In the genomic region with DNA sequence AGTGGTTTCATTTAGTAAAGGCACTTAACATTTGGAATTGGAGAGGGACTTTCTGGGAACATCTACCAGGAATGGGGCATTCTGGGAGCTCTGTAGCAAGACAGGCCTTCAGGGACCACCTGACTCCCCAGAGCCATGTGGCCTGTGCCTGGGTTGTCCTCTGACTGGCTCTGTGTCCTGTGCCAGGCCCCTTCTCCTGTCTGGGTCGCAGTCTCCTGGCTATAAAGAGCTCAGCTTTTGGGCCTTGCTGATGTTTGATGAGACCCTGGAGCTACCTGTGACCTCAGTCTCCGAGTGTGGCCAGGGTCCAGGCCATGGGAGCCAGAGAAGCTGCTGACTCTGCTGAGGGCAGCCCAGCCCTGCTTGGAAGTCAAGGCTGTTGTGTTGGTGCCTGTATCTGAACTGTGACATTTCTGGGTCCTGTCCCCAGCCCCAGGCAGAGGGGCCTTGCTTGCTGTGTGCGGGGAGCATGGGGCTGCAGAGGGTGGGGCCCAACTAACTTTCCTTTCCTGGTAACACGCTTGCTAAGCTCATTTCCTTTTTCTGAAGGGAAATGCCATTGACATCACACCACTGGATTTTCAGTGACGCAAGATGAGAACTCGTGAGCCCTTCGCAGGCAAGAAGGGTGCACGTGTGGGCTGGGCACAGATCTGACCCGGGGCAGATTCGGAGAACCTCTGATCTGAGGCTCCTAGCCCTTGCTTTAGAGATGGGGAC, we compare ENCODE assay signal across 1 cellular context.
TF ChIP-seq lines count a peak whose summit lies in the region.

No MANE protein-coding gene starts in this region.

TF ChIP-seq in GM12878, 131 proteins besides CTCF, POLR2A, EP300 and RAD21 (continued from another document and continues in another):
- TF ChIP-seq, protein P1, sequence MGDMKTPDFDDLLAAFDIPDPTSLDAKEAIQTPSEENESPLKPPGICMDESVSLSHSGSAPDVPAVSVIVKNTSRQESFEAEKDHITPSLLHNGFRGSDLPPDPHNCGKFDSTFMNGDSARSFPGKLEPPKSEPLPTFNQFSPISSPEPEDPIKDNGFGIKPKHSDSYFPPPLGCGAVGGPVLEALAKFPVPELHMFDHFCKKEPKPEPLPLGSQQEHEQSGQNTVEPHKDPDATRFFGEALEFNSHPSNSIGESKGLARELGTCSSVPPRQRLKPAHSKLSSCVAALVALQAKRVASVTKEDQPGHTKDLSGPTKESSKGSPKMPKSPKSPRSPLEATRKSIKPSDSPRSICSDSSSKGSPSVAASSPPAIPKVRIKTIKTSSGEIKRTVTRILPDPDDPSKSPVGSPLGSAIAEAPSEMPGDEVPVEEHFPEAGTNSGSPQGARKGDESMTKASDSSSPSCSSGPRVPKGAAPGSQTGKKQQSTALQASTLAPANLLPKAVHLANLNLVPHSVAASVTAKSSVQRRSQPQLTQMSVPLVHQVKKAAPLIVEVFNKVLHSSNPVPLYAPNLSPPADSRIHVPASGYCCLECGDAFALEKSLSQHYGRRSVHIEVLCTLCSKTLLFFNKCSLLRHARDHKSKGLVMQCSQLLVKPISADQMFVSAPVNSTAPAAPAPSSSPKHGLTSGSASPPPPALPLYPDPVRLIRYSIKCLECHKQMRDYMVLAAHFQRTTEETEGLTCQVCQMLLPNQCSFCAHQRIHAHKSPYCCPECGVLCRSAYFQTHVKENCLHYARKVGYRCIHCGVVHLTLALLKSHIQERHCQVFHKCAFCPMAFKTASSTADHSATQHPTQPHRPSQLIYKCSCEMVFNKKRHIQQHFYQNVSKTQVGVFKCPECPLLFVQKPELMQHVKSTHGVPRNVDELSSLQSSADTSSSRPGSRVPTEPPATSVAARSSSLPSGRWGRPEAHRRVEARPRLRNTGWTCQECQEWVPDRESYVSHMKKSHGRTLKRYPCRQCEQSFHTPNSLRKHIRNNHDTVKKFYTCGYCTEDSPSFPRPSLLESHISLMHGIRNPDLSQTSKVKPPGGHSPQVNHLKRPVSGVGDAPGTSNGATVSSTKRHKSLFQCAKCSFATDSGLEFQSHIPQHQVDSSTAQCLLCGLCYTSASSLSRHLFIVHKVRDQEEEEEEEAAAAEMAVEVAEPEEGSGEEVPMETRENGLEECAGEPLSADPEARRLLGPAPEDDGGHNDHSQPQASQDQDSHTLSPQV (IDR thresholded peaks at IDR 0.05) = no peak
- no peak for TF ChIP-seq NRF1 (conservative IDR thresholded peaks at IDR 0.05; ENCODE audit: low read depth, low read length)
- peak; percentile 47; the same call in 1 of the 2 replicates for TF ChIP-seq MTA2 (IDR thresholded peaks at IDR 0.05; ENCODE audit: low read depth)
- peak; percentile 32; the same call in 1 of the 2 replicates for TF ChIP-seq RUNX3 (IDR thresholded peaks at IDR 0.05; ENCODE audit: low read length)
- TF ChIP-seq STAT3 (IDR thresholded peaks at IDR 0.05; ENCODE audit: low read depth, low read length) = no peak
- TF ChIP-seq NBN (IDR thresholded peaks at IDR 0.05) = no peak
- TF ChIP-seq, protein P2, sequence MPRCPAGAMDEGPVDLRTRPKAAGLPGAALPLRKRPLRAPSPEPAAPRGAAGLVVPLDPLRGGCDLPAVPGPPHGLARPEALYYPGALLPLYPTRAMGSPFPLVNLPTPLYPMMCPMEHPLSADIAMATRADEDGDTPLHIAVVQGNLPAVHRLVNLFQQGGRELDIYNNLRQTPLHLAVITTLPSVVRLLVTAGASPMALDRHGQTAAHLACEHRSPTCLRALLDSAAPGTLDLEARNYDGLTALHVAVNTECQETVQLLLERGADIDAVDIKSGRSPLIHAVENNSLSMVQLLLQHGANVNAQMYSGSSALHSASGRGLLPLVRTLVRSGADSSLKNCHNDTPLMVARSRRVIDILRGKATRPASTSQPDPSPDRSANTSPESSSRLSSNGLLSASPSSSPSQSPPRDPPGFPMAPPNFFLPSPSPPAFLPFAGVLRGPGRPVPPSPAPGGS (IDR thresholded peaks at IDR 0.05; ENCODE audit: borderline replicate concordance, insufficient read depth, low read depth, low read length, poor library complexity, severe bottlenecking) = no peak
- TF ChIP-seq, protein P3, sequence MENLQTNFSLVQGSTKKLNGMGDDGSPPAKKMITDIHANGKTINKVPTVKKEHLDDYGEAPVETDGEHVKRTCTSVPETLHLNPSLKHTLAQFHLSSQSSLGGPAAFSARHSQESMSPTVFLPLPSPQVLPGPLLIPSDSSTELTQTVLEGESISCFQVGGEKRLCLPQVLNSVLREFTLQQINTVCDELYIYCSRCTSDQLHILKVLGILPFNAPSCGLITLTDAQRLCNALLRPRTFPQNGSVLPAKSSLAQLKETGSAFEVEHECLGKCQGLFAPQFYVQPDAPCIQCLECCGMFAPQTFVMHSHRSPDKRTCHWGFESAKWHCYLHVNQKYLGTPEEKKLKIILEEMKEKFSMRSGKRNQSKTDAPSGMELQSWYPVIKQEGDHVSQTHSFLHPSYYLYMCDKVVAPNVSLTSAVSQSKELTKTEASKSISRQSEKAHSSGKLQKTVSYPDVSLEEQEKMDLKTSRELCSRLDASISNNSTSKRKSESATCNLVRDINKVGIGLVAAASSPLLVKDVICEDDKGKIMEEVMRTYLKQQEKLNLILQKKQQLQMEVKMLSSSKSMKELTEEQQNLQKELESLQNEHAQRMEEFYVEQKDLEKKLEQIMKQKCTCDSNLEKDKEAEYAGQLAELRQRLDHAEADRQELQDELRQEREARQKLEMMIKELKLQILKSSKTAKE (IDR thresholded peaks at IDR 0.05; ENCODE audit: low read depth, poor library complexity, severe bottlenecking) = no peak
- no peak for TF ChIP-seq SMC3 (IDR thresholded peaks at IDR 0.05; ENCODE audit: borderline replicate concordance, low read length)
- no peak for TF ChIP-seq TAF1 (IDR thresholded peaks at IDR 0.05; ENCODE audit: borderline replicate concordance, low read depth, low read length)
- TF ChIP-seq, protein P4, sequence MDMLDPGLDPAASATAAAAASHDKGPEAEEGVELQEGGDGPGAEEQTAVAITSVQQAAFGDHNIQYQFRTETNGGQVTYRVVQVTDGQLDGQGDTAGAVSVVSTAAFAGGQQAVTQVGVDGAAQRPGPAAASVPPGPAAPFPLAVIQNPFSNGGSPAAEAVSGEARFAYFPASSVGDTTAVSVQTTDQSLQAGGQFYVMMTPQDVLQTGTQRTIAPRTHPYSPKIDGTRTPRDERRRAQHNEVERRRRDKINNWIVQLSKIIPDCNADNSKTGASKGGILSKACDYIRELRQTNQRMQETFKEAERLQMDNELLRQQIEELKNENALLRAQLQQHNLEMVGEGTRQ (IDR thresholded peaks at IDR 0.05; ENCODE audit: borderline replicate concordance, low read depth, low read length) = no peak
- TF ChIP-seq HCFC1 (IDR thresholded peaks at IDR 0.05; ENCODE audit: low read length) = no peak
- TF ChIP-seq RFX5 (IDR thresholded peaks at IDR 0.05; ENCODE audit: low read depth, low read length) = no peak
- no peak for TF ChIP-seq SMAD5 (IDR thresholded peaks at IDR 0.05; ENCODE audit: low read depth)
- no peak for TF ChIP-seq KAT2A (conservative IDR thresholded peaks at IDR 0.05; ENCODE audit: control insufficient read depth, low read depth, low read length)
- TF ChIP-seq, protein P5, sequence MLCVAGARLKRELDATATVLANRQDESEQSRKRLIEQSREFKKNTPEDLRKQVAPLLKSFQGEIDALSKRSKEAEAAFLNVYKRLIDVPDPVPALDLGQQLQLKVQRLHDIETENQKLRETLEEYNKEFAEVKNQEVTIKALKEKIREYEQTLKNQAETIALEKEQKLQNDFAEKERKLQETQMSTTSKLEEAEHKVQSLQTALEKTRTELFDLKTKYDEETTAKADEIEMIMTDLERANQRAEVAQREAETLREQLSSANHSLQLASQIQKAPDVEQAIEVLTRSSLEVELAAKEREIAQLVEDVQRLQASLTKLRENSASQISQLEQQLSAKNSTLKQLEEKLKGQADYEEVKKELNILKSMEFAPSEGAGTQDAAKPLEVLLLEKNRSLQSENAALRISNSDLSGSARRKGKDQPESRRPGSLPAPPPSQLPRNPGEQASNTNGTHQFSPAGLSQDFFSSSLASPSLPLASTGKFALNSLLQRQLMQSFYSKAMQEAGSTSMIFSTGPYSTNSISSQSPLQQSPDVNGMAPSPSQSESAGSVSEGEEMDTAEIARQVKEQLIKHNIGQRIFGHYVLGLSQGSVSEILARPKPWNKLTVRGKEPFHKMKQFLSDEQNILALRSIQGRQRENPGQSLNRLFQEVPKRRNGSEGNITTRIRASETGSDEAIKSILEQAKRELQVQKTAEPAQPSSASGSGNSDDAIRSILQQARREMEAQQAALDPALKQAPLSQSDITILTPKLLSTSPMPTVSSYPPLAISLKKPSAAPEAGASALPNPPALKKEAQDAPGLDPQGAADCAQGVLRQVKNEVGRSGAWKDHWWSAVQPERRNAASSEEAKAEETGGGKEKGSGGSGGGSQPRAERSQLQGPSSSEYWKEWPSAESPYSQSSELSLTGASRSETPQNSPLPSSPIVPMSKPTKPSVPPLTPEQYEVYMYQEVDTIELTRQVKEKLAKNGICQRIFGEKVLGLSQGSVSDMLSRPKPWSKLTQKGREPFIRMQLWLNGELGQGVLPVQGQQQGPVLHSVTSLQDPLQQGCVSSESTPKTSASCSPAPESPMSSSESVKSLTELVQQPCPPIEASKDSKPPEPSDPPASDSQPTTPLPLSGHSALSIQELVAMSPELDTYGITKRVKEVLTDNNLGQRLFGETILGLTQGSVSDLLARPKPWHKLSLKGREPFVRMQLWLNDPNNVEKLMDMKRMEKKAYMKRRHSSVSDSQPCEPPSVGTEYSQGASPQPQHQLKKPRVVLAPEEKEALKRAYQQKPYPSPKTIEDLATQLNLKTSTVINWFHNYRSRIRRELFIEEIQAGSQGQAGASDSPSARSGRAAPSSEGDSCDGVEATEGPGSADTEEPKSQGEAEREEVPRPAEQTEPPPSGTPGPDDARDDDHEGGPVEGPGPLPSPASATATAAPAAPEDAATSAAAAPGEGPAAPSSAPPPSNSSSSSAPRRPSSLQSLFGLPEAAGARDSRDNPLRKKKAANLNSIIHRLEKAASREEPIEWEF (IDR thresholded peaks at IDR 0.05; ENCODE audit: insufficient replicate concordance, low read depth, low read length) = no peak
- TF ChIP-seq SP1 (IDR thresholded peaks at IDR 0.05; ENCODE audit: low read depth, low read length) = no peak
- TF ChIP-seq NR2C2 (IDR thresholded peaks at IDR 0.05; ENCODE audit: borderline replicate concordance, control insufficient read depth, insufficient read length, low read depth) = no peak
- TF ChIP-seq, protein P6, sequence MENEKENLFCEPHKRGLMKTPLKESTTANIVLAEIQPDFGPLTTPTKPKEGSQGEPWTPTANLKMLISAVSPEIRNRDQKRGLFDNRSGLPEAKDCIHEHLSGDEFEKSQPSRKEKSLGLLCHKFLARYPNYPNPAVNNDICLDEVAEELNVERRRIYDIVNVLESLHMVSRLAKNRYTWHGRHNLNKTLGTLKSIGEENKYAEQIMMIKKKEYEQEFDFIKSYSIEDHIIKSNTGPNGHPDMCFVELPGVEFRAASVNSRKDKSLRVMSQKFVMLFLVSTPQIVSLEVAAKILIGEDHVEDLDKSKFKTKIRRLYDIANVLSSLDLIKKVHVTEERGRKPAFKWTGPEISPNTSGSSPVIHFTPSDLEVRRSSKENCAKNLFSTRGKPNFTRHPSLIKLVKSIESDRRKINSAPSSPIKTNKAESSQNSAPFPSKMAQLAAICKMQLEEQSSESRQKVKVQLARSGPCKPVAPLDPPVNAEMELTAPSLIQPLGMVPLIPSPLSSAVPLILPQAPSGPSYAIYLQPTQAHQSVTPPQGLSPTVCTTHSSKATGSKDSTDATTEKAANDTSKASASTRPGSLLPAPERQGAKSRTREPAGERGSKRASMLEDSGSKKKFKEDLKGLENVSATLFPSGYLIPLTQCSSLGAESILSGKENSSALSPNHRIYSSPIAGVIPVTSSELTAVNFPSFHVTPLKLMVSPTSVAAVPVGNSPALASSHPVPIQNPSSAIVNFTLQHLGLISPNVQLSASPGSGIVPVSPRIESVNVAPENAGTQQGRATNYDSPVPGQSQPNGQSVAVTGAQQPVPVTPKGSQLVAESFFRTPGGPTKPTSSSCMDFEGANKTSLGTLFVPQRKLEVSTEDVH (IDR thresholded peaks at IDR 0.05; ENCODE audit: low read depth, partially characterized antibody) = no peak
- TF ChIP-seq POLR2AphosphoS2 (IDR thresholded peaks at IDR 0.05; ENCODE audit: low read depth, low read length) = no peak
- TF ChIP-seq, protein P7, sequence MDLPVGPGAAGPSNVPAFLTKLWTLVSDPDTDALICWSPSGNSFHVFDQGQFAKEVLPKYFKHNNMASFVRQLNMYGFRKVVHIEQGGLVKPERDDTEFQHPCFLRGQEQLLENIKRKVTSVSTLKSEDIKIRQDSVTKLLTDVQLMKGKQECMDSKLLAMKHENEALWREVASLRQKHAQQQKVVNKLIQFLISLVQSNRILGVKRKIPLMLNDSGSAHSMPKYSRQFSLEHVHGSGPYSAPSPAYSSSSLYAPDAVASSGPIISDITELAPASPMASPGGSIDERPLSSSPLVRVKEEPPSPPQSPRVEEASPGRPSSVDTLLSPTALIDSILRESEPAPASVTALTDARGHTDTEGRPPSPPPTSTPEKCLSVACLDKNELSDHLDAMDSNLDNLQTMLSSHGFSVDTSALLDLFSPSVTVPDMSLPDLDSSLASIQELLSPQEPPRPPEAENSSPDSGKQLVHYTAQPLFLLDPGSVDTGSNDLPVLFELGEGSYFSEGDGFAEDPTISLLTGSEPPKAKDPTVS (IDR thresholded peaks at IDR 0.05; ENCODE audit: low read depth, low read length) = no peak
- TF ChIP-seq JUND (IDR thresholded peaks at IDR 0.05; ENCODE audit: low read depth, low read length) = no peak
- TF ChIP-seq CREM (IDR thresholded peaks at IDR 0.05; ENCODE audit: low read depth) = peak; percentile 95
- no peak for TF ChIP-seq SUPT20H (IDR thresholded peaks at IDR 0.05; ENCODE audit: borderline replicate concordance, control insufficient read depth, low read depth, low read length)
- TF ChIP-seq HDAC6 (IDR thresholded peaks at IDR 0.05; ENCODE audit: unreplicated experiment) = no peak
- no peak for TF ChIP-seq YY1 (IDR thresholded peaks at IDR 0.05; ENCODE audit: low read depth, low read length)
- 0 out of 2 replicates have a peak, but pooled peaks have one; percentile 25 for TF ChIP-seq JUNB (IDR thresholded peaks at IDR 0.05)
- TF ChIP-seq SMAD1 (IDR thresholded peaks at IDR 0.05; ENCODE audit: low read depth, partially characterized antibody) = no peak
- TF ChIP-seq PAX8 (IDR thresholded peaks at IDR 0.05) = no peak
- TF ChIP-seq, protein P8, sequence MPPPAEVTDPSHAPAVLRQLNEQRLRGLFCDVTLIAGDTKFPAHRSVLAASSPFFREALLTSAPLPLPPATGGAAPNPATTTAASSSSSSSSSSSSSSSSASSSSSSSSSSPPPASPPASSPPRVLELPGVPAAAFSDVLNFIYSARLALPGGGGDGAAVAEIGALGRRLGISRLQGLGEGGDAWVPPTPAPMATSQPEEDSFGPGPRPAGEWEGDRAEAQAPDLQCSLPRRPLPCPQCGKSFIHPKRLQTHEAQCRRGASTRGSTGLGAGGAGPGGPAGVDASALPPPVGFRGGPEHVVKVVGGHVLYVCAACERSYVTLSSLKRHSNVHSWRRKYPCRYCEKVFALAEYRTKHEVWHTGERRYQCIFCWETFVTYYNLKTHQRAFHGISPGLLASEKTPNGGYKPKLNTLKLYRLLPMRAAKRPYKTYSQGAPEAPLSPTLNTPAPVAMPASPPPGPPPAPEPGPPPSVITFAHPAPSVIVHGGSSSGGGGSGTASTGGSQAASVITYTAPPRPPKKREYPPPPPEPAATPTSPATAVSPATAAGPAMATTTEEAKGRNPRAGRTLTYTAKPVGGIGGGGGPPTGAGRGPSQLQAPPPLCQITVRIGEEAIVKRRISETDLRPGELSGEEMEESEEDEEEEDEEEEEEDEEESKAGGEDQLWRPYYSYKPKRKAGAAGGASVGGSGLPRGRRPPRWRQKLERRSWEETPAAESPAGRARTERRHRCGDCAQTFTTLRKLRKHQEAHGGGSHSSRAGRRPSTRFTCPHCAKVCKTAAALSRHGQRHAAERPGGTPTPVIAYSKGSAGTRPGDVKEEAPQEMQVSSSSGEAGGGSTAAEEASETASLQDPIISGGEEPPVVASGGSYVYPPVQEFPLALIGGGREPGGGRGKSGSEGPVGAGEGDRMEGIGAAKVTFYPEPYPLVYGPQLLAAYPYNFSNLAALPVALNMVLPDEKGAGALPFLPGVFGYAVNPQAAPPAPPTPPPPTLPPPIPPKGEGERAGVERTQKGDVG (CRISPR knock-in tag; IDR thresholded peaks at IDR 0.05) = no peak
- peak; percentile 92 to 93 for TF ChIP-seq BHLHE40 (IDR thresholded peaks at IDR 0.05; ENCODE audit: borderline replicate concordance in 1 of 2, low read depth in 2 of 2, low read length in 1 of 2)
